Comparison of ENCODE assay signal across 11 cellular contexts in genomic region chr9:22117511-22118388, GRCh38.
DNase-seq lines count a peak whose midpoint lies in the region; ATAC-seq and TF ChIP-seq lines count a peak whose summit lies in the region.
"Had no signal": no experiment of that assay in that cellular context is flagged by ENCODE, and none has a peak within 500 bp of the region (broad histone marks: within the 10 kb centered on the region; RNA-seq: fewer than 3 reads in every experiment).

No MANE protein-coding gene starts in this region.

- WGBS in neuronal stem cell (ENCODE audit: extremely low coverage in 2 of 2, insufficient read length in 2 of 2, insufficient replicate concordance in 1 of 2), 2 donors = no CpG with 5 or more reads among the region's 9 CpGs

- no peak overlapping the region for H2BK15ac ChIP-seq in neuronal stem cell (ENCODE audit: low read length)

- H3K14ac ChIP-seq in neuronal stem cell (ENCODE audit: low read length) = no peak overlapping the region

- H2BK5ac ChIP-seq in neuronal stem cell (ENCODE audit: low read length) = no peak overlapping the region

- ATAC-seq in HG03457 (IDR thresholded peaks at IDR 0.05; ENCODE audit: unreplicated experiment) (no peak), GM21423 (IDR thresholded peaks at IDR 0.05; ENCODE audit: unreplicated experiment) (no peak)
- ATAC-seq: activated CD8-positive, alpha-beta memory T cell treated with anti-CD3 and anti-CD28 coated beads, Interleukin-2, amount 10 ng/mL, durations not matched to agents 7 days and 5 days; effector memory CD8-positive, alpha-beta T cell had no signal

- no peak overlapping the region for H3K4ac ChIP-seq in neuronal stem cell (ENCODE audit: low read length)

- H2BK12ac ChIP-seq in neuronal stem cell (ENCODE audit: low read length) = no peak overlapping the region

- H4K91ac ChIP-seq in neuronal stem cell (ENCODE audit: low read depth, low read length, poor library complexity) = no peak overlapping the region

- no peak overlapping the region for H3K9ac ChIP-seq in neuronal stem cell (ENCODE audit: low read depth, low read length, poor library complexity)

- no peak overlapping the region for H2BK120ac ChIP-seq in neuronal stem cell (ENCODE audit: low read depth, low read length)

- H3K79me1 ChIP-seq in neuronal stem cell (ENCODE audit: low read depth, low read length) = no peaks in the 10 kb centered on the region

- H3K27me3 ChIP-seq in neuronal stem cell (ENCODE audit: control insufficient read depth in 3 of 3, insufficient read depth in 3 of 3, low read depth in 1 of 3, low read length in 3 of 3) = no peaks in the 10 kb centered on the region
- H3K27me3 ChIP-seq: MG63 had no signal

- TF ChIP-seq CTCF in RWPE1 (conservative IDR thresholded peaks at IDR 0.05; ENCODE audit: low read depth) (no peak), fibroblast of pulmonary artery (IDR thresholded peaks at IDR 0.05; ENCODE audit: low read length, missing control alignments) (no peak)

- POLR2A ChIA-PET in RWPE1 (lab: Yijun Ruan, JAX; ENCODE audit: low non-redundant PET) = interaction anchor here (0.7 kb wide), 1 partner anchor 302 kb away, joined by 3 read pairs; no protein-coding TSS in a partner anchor

- H2AFZ ChIP-seq in neuronal stem cell (ENCODE audit: low read length) = peak overlapping the region; percentile 75

- H2AK5ac ChIP-seq in neuronal stem cell (ENCODE audit: low read depth, low read length) = no peak overlapping the region

- DNase-seq in EH (ENCODE audit: low read depth) (peak; percentile 54), RWPE1 (ENCODE audit: low spot score) (no peak), fibroblast of pulmonary artery (ENCODE audit: low read depth) (peak; percentile 63), neuronal stem cell (ENCODE audit: low spot score) (no peak), NCI-H82 treated with DMSO at 0.1 percent for 48 hours (lab: John Stamatoyannopoulos, UW; ENCODE audit: unreplicated experiment) (no peak)
- DNase-seq in activated CD4-positive, alpha-beta T cell treated with anti-CD3 and anti-CD28 coated beads for 48 hours = no peak
- DNase-seq: activated CD8-positive, alpha-beta memory T cell treated with anti-CD3 and anti-CD28 coated beads, Interleukin-2, amount 10 ng/mL, durations not matched to agents 7 days and 5 days; effector memory CD8-positive, alpha-beta T cell; MG63 had no signal

- H3K27ac ChIP-seq in RWPE1 = peak overlapping the region; percentile 87
- H3K27ac ChIP-seq in neuronal stem cell (replicated peaks; ENCODE audit: low read length) = no peak overlapping the region

- peaks cover 2 to 10% of the 10 kb centered on the region in 2 donors for H3K4me1 ChIP-seq in neuronal stem cell (ENCODE audit: control insufficient read depth in 2 of 2, insufficient read depth in 1 of 2, low read depth in 1 of 2, low read length in 2 of 2)

- H3K9me3 ChIP-seq in neuronal stem cell (replicated peaks in 1 of 2; ENCODE audit: control insufficient read depth in 2 of 2, insufficient read depth in 1 of 2, low read depth in 1 of 2, low read length in 2 of 2) = no peaks in the 10 kb centered on the region
- H3K9me3 ChIP-seq: MG63 had no signal

- H3K23ac ChIP-seq in neuronal stem cell (ENCODE audit: low read depth, low read length, poor library complexity) = no peak overlapping the region

- no peak overlapping the region for H3K4me2 ChIP-seq in neuronal stem cell (ENCODE audit: insufficient read depth, low read length, poor library complexity, severe bottlenecking)

- no peak overlapping the region for H3K4me3 ChIP-seq in fibroblast of pulmonary artery (replicated peaks; ENCODE audit: low read depth, low read length)
- H3K4me3 ChIP-seq in neuronal stem cell (ENCODE audit: low read length in 2 of 2) = no peak overlapping the region
- H3K4me3 ChIP-seq: MG63 had no signal

- no peak overlapping the region for H4K8ac ChIP-seq in neuronal stem cell (ENCODE audit: low read depth, low read length)

- H3K36me3 ChIP-seq in neuronal stem cell (replicated peaks in 1 of 2; ENCODE audit: control insufficient read depth in 2 of 2, insufficient read depth in 2 of 2, low read length in 2 of 2) = no peaks in the 10 kb centered on the region
- H3K36me3 ChIP-seq: MG63 had no signal

- H3K18ac ChIP-seq in neuronal stem cell (ENCODE audit: low read length) = no peak overlapping the region

- CTCF ChIA-PET in RWPE1 (lab: Yijun Ruan, JAX) = interaction anchor here (0.6 to 1.5 kb wide), 3 partner anchors 32 to 121 kb away, joined by 3 to 4 read pairs (median 3); no protein-coding TSS in a partner anchor

Comparison
In these comparisons a context has a peak if more than half of its experiments do, and no peak if none do; other contexts are left out.
1. DNase-seq: peak in EH (single experiment) and fibroblast of pulmonary artery (single experiment); none in RWPE1 (single experiment), neuronal stem cell (single experiment), activated CD4-positive, alpha-beta T cell treated with anti-CD3 and anti-CD28 coated beads for 48 hours (single experiment) and NCI-H82 treated with DMSO at 0.1 percent for 48 hours (single experiment).